Comparison of ENCODE assay signal across 22 cellular contexts in genomic region chr1:78726686-78727085, GRCh38.
"Had no signal": no experiment of that assay in that cellular context is flagged by ENCODE, and none has a peak within 500 bp of the region (broad histone marks: within the 10 kb centered on the region; RNA-seq: fewer than 3 reads in every experiment).

No MANE protein-coding gene starts in this region.

- H3K4me1 ChIP-seq: gastroesophageal sphincter, neural progenitor cell, pancreas, testis, tibial nerve, upper lobe of right lung, vagina had no signal

- H3K9ac ChIP-seq: neural progenitor cell had no signal

- DNase-seq: cortex of kidney; dorsolateral prefrontal cortex; effector CD8-positive, alpha-beta T cell; immature natural killer cell; kidney; left colon; left ventricle myocardium superior; mesenchymal stem cell; midbrain; nucleus accumbens; pancreas; right cardiac atrium; stimulated activated CD4-positive, alpha-beta T cell treated with anti-CD3 and anti-CD28 coated beads, Interleukin-2, amount 100 ng/mL, for 48 hours; stimulated activated CD8-positive, alpha-beta memory T cell treated with anti-CD3 and anti-CD28 coated beads, Interleukin-4, amount 100 ng/mL, for 48 hours; testis; upper lobe of right lung had no signal

- H3K9me3 ChIP-seq: gastroesophageal sphincter, pancreas, testis, tibial nerve, upper lobe of right lung, vagina had no signal

- H3K27me3 ChIP-seq: gastroesophageal sphincter, neural progenitor cell, pancreas, testis, tibial nerve, vagina had no signal

- H3K4me3 ChIP-seq: dorsolateral prefrontal cortex, gastroesophageal sphincter, lung, neural progenitor cell, pancreas, smooth muscle cell, testis, tibial nerve, upper lobe of right lung, vagina had no signal

- H3K36me3 ChIP-seq: gastroesophageal sphincter, neural progenitor cell, pancreas, tibial nerve, upper lobe of right lung, vagina had no signal
